In the genomic region with DNA sequence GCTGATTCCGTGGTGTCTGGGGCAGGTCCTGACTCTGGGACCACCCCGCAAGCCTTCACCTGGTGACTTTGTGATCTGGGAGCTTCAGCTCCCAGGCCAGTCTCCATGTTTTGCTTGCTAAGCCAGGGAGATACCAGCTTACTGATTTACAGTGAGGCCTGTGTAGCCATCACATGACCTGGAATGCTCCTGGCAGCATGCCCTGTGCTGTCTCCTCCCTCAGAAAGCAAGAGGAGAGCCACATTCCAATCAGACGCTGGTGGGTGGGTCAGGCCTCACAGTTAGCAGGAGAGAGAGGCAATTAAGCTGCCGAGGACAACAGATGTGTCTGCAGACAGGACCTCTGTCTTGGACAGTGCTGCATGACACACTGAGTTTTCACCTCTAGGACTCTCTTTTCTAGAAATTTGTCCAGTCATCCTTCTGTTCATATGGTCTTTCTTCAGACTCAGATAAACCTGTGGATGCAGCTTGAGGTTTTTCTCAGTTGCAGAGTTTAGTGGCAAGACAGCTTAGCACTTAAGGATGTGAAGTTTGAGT, we compare ENCODE assay signal across 7 cellular contexts. TPM values are rescaled to one million over a fixed set of nuclear protein-coding genes. Genes with fewer than 3 reads are reported as not detected.
DNase-seq lines count a peak whose midpoint lies in the region; ATAC-seq and TF ChIP-seq lines count a peak whose summit lies in the region.

No MANE protein-coding gene starts in this region.

- no peak overlapping the region for H2AFZ ChIP-seq in PC-9

- H3K9me3 ChIP-seq in PC-9 (ENCODE audit: insufficient read depth, low read depth) = no peaks in the 10 kb centered on the region

- peak; percentile 97 for DNase-seq in HT-29 (ENCODE audit: low spot score)
- peak; percentile 62 to 90 for DNase-seq in PC-9
- DNase-seq in epithelial cell of prostate (ENCODE audit: low read depth, low spot score) = peak; percentile 70
- peak; percentile 31 for DNase-seq in midbrain (lab: John Stamatoyannopoulos, UW)
- DNase-seq in central memory CD4-positive, alpha-beta T cell = no peak

- H4K20me1 ChIP-seq in PC-9 (ENCODE audit: insufficient read depth) = no peaks in the 10 kb centered on the region

- no peak overlapping the region for H3K4me3 ChIP-seq in PC-9

- ATAC-seq in HG02885 (IDR thresholded peaks at IDR 0.05; ENCODE audit: poor library complexity, unreplicated experiment) = no peak
- ATAC-seq in HG03045 (IDR thresholded peaks at IDR 0.05; ENCODE audit: unreplicated experiment) = no peak

- intact Hi-C loops in PC-9 (cut with micrococcal nuclease; ENCODE audit: unreplicated experiment) = loop anchor here (5.0 kb wide), 1 partner anchor 36 kb away; the partner anchor contains the start of gene PCYOX1L

- no peaks in the 10 kb centered on the region for H3K27me3 ChIP-seq in PC-9 (ENCODE audit: insufficient read depth, low read depth)

- CTCF ChIA-PET in PC-9 (lab: Charles Lee) = interaction anchor here (0.6 to 1.7 kb wide), 8 partner anchors 33 to 298 kb away, joined by 3 to 15 read pairs (median 4); partner anchors contain the start of gene PCYOX1L

- TF ChIP-seq CTCF in PC-9 (conservative IDR thresholded peaks at IDR 0.05) = no peak

- H3K27ac ChIP-seq in PC-9 (no peak overlapping the region), epithelial cell of prostate (peak overlapping the region; percentile 89)

- no peaks in the 10 kb centered on the region for H3K79me2 ChIP-seq in PC-9 (ENCODE audit: low read depth)

- no peaks in the 10 kb centered on the region for H3F3A ChIP-seq in PC-9 (ENCODE audit: insufficient read depth, low read depth)

- H3K4me2 ChIP-seq in PC-9 = no peak overlapping the region

- no TSS peak for BruUV-seq in PC-9 (replicated peaks; lab: Mats Ljungman, UMichigan)

- H3K36me3 ChIP-seq in PC-9 (ENCODE audit: low read depth) = no peaks in the 10 kb centered on the region

- peaks cover 3% of the 10 kb centered on the region; the same call in 1 of the 2 replicates for H3K4me1 ChIP-seq in PC-9 (replicated peaks; ENCODE audit: insufficient read depth)

- POLR2A ChIA-PET in PC-9 (lab: Charles Lee; ENCODE audit: unreplicated experiment) = interaction anchor here (0.6 to 1.0 kb wide), 5 partner anchors 24 to 1308 kb away, joined by 3 to 5 read pairs (median 4); no protein-coding TSS in a partner anchor

- no peaks in the 10 kb centered on the region for H3K9me2 ChIP-seq in PC-9 (ENCODE audit: insufficient read depth)

RNA-seq across cellular contexts. Expression of gene GRPEL2, which starts 24.4 kb away (rescaled TPM):
- 10.7 and 14.2 TPM in 2 replicates for total RNA-seq in HT-29 (2014; rRNA removed; shearing (Covaris generic))
- total RNA-seq in PC-9 (2021) = 32.4 and 36.9 TPM in 2 replicates

RNA-seq across cellular contexts. Expression of gene PCYOX1L, which starts 37.0 kb away (rescaled TPM):
- total RNA-seq in HT-29 (2014; rRNA removed; shearing (Covaris generic)) = 1.2 and 1.7 TPM in 2 replicates
- total RNA-seq in PC-9 (2021) = 7.4 and 8.3 TPM in 2 replicates

RNA-seq across cellular contexts. Expression of gene AFAP1L1, which starts 49.2 kb away (rescaled TPM):
- 0.05 TPM in 1 of 2 replicates, not detected in the other for total RNA-seq in HT-29 (2014; rRNA removed; shearing (Covaris generic))
- 9.6 and 13.2 TPM in 2 replicates for total RNA-seq in PC-9 (2021)

RNA-seq across cellular contexts. Expression of gene IL17B, which starts 58.2 kb away (rescaled TPM):
- total RNA-seq in HT-29 (2014; rRNA removed; shearing (Covaris generic)) = not detected in 2 replicates
- not detected in 2 replicates for total RNA-seq in PC-9 (2021)

Comparison
In these comparisons a context has a peak if more than half of its experiments do, and no peak if none do; other contexts are left out.
1. RNA of gene AFAP1L1, which starts 49.2 kb away (total RNA-seq): 9.6 to 13.2 TPM in PC-9; 0.05 TPM in HT-29; every median in the first group is over 10 times any median in the second.